8 cellular contexts compared by ENCODE assay signal in genomic region chr3:31533169-31533870, GRCh38. TPM values are rescaled to one million over a fixed set of nuclear protein-coding genes. Genes with fewer than 3 reads are reported as not detected.
DNase-seq lines count a peak whose midpoint lies in the region; ATAC-seq lines count a peak whose summit lies in the region.

No MANE protein-coding gene starts in this region.

- POLR2A ChIA-PET in CD4-positive, alpha-beta memory T cell (lab: Charles Lee; ENCODE audit: partially characterized antibody), result interaction anchor here (0.6 to 4.8 kb wide), 50 partner anchors 8 to 1179 kb away, joined by 3 to 187 read pairs (median 6); partner anchors contain the start of genes GPD1L and TGFBR2

- H3K36me3 ChIP-seq in CD4-positive, alpha-beta memory T cell (ENCODE audit: insufficient read depth, low read length), result no peaks in the 10 kb centered on the region

- peaks cover 18 to 45% (median 28%) of the 10 kb centered on the region in 4 donors for H3K4me1 Mint-ChIP-seq in CD4-positive, alpha-beta memory T cell
- H3K4me1 Mint-ChIP-seq in IgD-negative memory B cell, result peaks cover 29 to 42% (median 36%) of the 10 kb centered on the region in 3 donors
- peaks cover 30% of the 10 kb centered on the region for H3K4me1 Mint-ChIP-seq in activated CD4-positive, alpha-beta T cell treated with anti-CD3 and anti-CD28 coated beads, Interleukin-2, amount 10 ng/mL, durations not matched to agents 24 days and 14 days

- no peaks in the 10 kb centered on the region for H3K27me3 ChIP-seq in CD4-positive, alpha-beta memory T cell (ENCODE audit: insufficient read depth, low read length)

- H3K36me3 Mint-ChIP-seq in CD4-positive, alpha-beta memory T cell, result peaks cover 7 to 25% of the 10 kb centered on the region in 2 donors
- H3K36me3 Mint-ChIP-seq in IgD-negative memory B cell, result no peaks in the 10 kb centered on the region
- H3K36me3 Mint-ChIP-seq in activated CD4-positive, alpha-beta T cell treated with anti-CD3 and anti-CD28 coated beads, Interleukin-2, amount 10 ng/mL, durations not matched to agents 24 days and 14 days (ENCODE audit: low read depth), result peaks cover 22% of the 10 kb centered on the region

- H3K9me3 ChIP-seq in CD4-positive, alpha-beta memory T cell (ENCODE audit: control insufficient read depth in 1 of 2, low read length in 2 of 2), result no peaks in the 10 kb centered on the region

- H3K27ac Mint-ChIP-seq in CD4-positive, alpha-beta memory T cell, result peak overlapping the region in 6 of 7 donors; percentile 95 to 99 (median 98)
- H3K27ac Mint-ChIP-seq in IgD-negative memory B cell, result peak overlapping the region; percentile 92 to 99 (median 99)
- peak overlapping the region; percentile 96 for H3K27ac Mint-ChIP-seq in activated CD4-positive, alpha-beta T cell treated with anti-CD3 and anti-CD28 coated beads, Interleukin-2, amount 10 ng/mL, durations not matched to agents 24 days and 14 days

- peak; percentile 3 for ATAC-seq in GM21381 (IDR thresholded peaks at IDR 0.05; ENCODE audit: unreplicated experiment)
- ATAC-seq in GM18861 (IDR thresholded peaks at IDR 0.05; ENCODE audit: unreplicated experiment), result no peak

- peak overlapping the region; percentile 88 for H3K27ac ChIP-seq in CD4-positive, alpha-beta memory T cell (ENCODE audit: low read depth, low read length)

- H3K4me3 Mint-ChIP-seq in CD4-positive, alpha-beta memory T cell, result peak overlapping the region; percentile 97 to 99 (median 99)
- H3K4me3 Mint-ChIP-seq in IgD-negative memory B cell, result peak overlapping the region; percentile 97 to 100 (median 99)
- H3K4me3 Mint-ChIP-seq in activated CD4-positive, alpha-beta T cell treated with anti-CD3 and anti-CD28 coated beads, Interleukin-2, amount 10 ng/mL, durations not matched to agents 24 days and 14 days, result peak overlapping the region; percentile 95

- CTCF ChIA-PET in CD4-positive, alpha-beta memory T cell (lab: Charles Lee; ENCODE audit: partially characterized antibody), result interaction anchor here (0.6 to 4.1 kb wide), 24 partner anchors 9 to 310 kb away, joined by 3 to 48 read pairs (median 5); no protein-coding TSS in a partner anchor

- H3K9me3 Mint-ChIP-seq in CD4-positive, alpha-beta memory T cell, result no peaks in the 10 kb centered on the region
- peaks cover 0 to 2% (median 0%) of the 10 kb centered on the region in 3 donors for H3K9me3 Mint-ChIP-seq in IgD-negative memory B cell
- no peaks in the 10 kb centered on the region for H3K9me3 Mint-ChIP-seq in activated CD4-positive, alpha-beta T cell treated with anti-CD3 and anti-CD28 coated beads, Interleukin-2, amount 10 ng/mL, durations not matched to agents 24 days and 14 days

- intact Hi-C loops in CD4-positive, alpha-beta memory T cell (cut with micrococcal nuclease), result loop anchor here (2.0 to 10.0 kb wide), 9 partner anchors 17 to 971 kb away; partner anchors contain the start of gene CMTM6
- intact Hi-C loops in activated CD4-positive, alpha-beta T cell treated with anti-CD3 and anti-CD28 coated beads, Interleukin-2, amount 10 ng/mL, durations not matched to agents 24 days and 14 days (cut with micrococcal nuclease), result loop anchor here (2.0 to 10.0 kb wide), 11 partner anchors 61 to 1431 kb away; partner anchors contain the start of gene CNOT10

- DNase-seq in CD4-positive, alpha-beta memory T cell, result peak; percentile 63 to 78 (median 67)
- peak; percentile 90 for DNase-seq in activated CD4-positive, alpha-beta T cell treated with anti-CD3 and anti-CD28 coated beads, Interleukin-2, amount 10 ng/mL, durations not matched to agents 24 days and 14 days
- peak; percentile 43 for DNase-seq in dermis blood vessel endothelial cell
- peak; percentile 39 to 53 for DNase-seq in lung microvascular endothelial cell (ENCODE audit: low read depth in 2 of 2)
- peak; percentile 17 for DNase-seq in stimulated activated CD8-positive, alpha-beta memory T cell treated with anti-CD3 and anti-CD28 coated beads, Interleukin-12 subunit alpha, Interleukin-12 subunit beta, amount 100 ng/mL, for 24 hours (ENCODE audit: extremely low read depth)

- H3K27me3 Mint-ChIP-seq in CD4-positive, alpha-beta memory T cell, result no peaks in the 10 kb centered on the region
- H3K27me3 Mint-ChIP-seq in IgD-negative memory B cell, result no peaks in the 10 kb centered on the region
- no peaks in the 10 kb centered on the region for H3K27me3 Mint-ChIP-seq in activated CD4-positive, alpha-beta T cell treated with anti-CD3 and anti-CD28 coated beads, Interleukin-2, amount 10 ng/mL, durations not matched to agents 24 days and 14 days

- peak overlapping the region; percentile 70 to 84 for H3K4me3 ChIP-seq in CD4-positive, alpha-beta memory T cell (ENCODE audit: low read length in 2 of 2)

- H3K4me1 ChIP-seq in CD4-positive, alpha-beta memory T cell (ENCODE audit: insufficient read depth, low read length), result peaks cover 43% of the 10 kb centered on the region

RNA-seq across cellular contexts. Expression of gene STT3B, which starts 0.6 kb away (rescaled TPM):
- 100 to 1,000 TPM; 145 to 154 TPM for total RNA-seq in CD4-positive, alpha-beta memory T cell
- 100 to 1,000 TPM; 165 to 183 TPM for polyA plus RNA-seq in CD4-positive, alpha-beta memory T cell
- 52.8 TPM for polyA plus RNA-seq in IgD-negative memory B cell
- total RNA-seq in activated CD4-positive, alpha-beta T cell treated with anti-CD3 and anti-CD28 coated beads, Interleukin-2, amount 10 ng/mL, durations not matched to agents 24 days and 14 days, result 118 and 120 TPM in 2 replicates
- total RNA-seq in dermis blood vessel endothelial cell (147 and 243 TPM in 2 replicates), lung microvascular endothelial cell (120 and 142 TPM in 2 replicates)

Comparison
In these comparisons a context has a peak if more than half of its experiments do, and no peak if none do; other contexts are left out.
1. DNase-seq: peak in every context shown above with its lines; median percentile 90 in activated CD4-positive, alpha-beta T cell treated with anti-CD3 and anti-CD28 coated beads, Interleukin-2, amount 10 ng/mL, durations not matched to agents 24 days and 14 days; 67 in CD4-positive, alpha-beta memory T cell; 46 in lung microvascular endothelial cell; 43 in dermis blood vessel endothelial cell; 17 in stimulated activated CD8-positive, alpha-beta memory T cell treated with anti-CD3 and anti-CD28 coated beads, Interleukin-12 subunit alpha, Interleukin-12 subunit beta, amount 100 ng/mL, for 24 hours.